ENCODE assay signal across 16 cellular contexts in genomic region chr7:99396914-99397631, GRCh38. TPM values are rescaled to one million over a fixed set of nuclear protein-coding genes. Genes with fewer than 3 reads are reported as not detected.
A peak's percentile ranks its signal among the peaks of the same experiment; 100 is the strongest.
DNase-seq lines count a peak whose midpoint lies in the region; ATAC-seq and TF ChIP-seq lines count a peak whose summit lies in the region.
"Had no signal": no experiment of that assay in that cellular context is flagged by ENCODE, and none has a peak within 500 bp of the region (broad histone marks: within the 10 kb centered on the region; RNA-seq: fewer than 3 reads in every experiment).

No MANE protein-coding gene starts in this region.

- peaks cover 6% of the 10 kb centered on the region; the same call in 1 of the 2 replicates for H3K36me3 ChIP-seq in Panc1 (ENCODE audit: control insufficient read depth, insufficient read depth, low read length)

- no peaks in the 10 kb centered on the region for H3K27me3 ChIP-seq in Panc1 (ENCODE audit: control insufficient read depth, insufficient read depth, low read length)

- H3K9me3 Mint-ChIP-seq in activated naive CD4-positive, alpha-beta T cell treated with anti-CD3 and anti-CD28 coated beads, Interleukin-2, amount 50 U/mL, for 24 hours = no peaks in the 10 kb centered on the region
- H3K9me3 Mint-ChIP-seq in dendritic cell treated with granulocyte-macrophage colony-stimulating factor and Interleukin-4, amounts not matched to agents 40 ng/mL and 50 ng/mL, for 4 days = no peaks in the 10 kb centered on the region
- H3K9me3 Mint-ChIP-seq in stimulated activated effector memory CD8-positive, alpha-beta T cell treated with anti-CD3 and anti-CD28 coated beads, Interleukin-12 subunit alpha, Interleukin-12 subunit beta, amount 100 ng/mL, for 72 hours = no peaks in the 10 kb centered on the region

- peak overlapping the region; percentile 78 for H3K27ac ChIP-seq in Panc1 (ENCODE audit: low read length)
- H3K27ac ChIP-seq: psoas muscle, thoracic aorta had no signal

- H3K4me3 Mint-ChIP-seq in activated naive CD4-positive, alpha-beta T cell treated with anti-CD3 and anti-CD28 coated beads, Interleukin-2, amount 50 U/mL, for 24 hours = no peak overlapping the region
- H3K4me3 Mint-ChIP-seq in dendritic cell treated with granulocyte-macrophage colony-stimulating factor and Interleukin-4, amounts not matched to agents 40 ng/mL and 50 ng/mL, for 4 days = no peak overlapping the region
- H3K4me3 Mint-ChIP-seq in stimulated activated effector memory CD8-positive, alpha-beta T cell treated with anti-CD3 and anti-CD28 coated beads, Interleukin-12 subunit alpha, Interleukin-12 subunit beta, amount 100 ng/mL, for 72 hours = no peak overlapping the region

- peaks cover 21% of the 10 kb centered on the region for H3K4me1 Mint-ChIP-seq in activated naive CD4-positive, alpha-beta T cell treated with anti-CD3 and anti-CD28 coated beads, Interleukin-2, amount 50 U/mL, for 24 hours
- peaks cover 48% of the 10 kb centered on the region for H3K4me1 Mint-ChIP-seq in dendritic cell treated with granulocyte-macrophage colony-stimulating factor and Interleukin-4, amounts not matched to agents 40 ng/mL and 50 ng/mL, for 4 days (ENCODE audit: low read depth)
- H3K4me1 Mint-ChIP-seq in stimulated activated effector memory CD8-positive, alpha-beta T cell treated with anti-CD3 and anti-CD28 coated beads, Interleukin-12 subunit alpha, Interleukin-12 subunit beta, amount 100 ng/mL, for 72 hours = peaks cover 49% of the 10 kb centered on the region

- H3K4me3 ChIP-seq in Panc1 (ENCODE audit: low read depth in 2 of 2, low read length in 2 of 2) = no peak overlapping the region
- H3K4me3 ChIP-seq: psoas muscle, thoracic aorta had no signal

- intact Hi-C loops in Panc1 (cut with micrococcal nuclease; ENCODE audit: unreplicated experiment) = no loop called here
- intact Hi-C loops in dendritic cell treated with granulocyte-macrophage colony-stimulating factor and Interleukin-4, amounts not matched to agents 40 ng/mL and 50 ng/mL, for 4 days (cut with micrococcal nuclease) = no loop called here
- intact Hi-C loops in head of caudate nucleus (cut with DNase I) = no loop called here

- no peaks in the 10 kb centered on the region for H3K27me3 Mint-ChIP-seq in activated naive CD4-positive, alpha-beta T cell treated with anti-CD3 and anti-CD28 coated beads, Interleukin-2, amount 50 U/mL, for 24 hours
- H3K27me3 Mint-ChIP-seq in dendritic cell treated with granulocyte-macrophage colony-stimulating factor and Interleukin-4, amounts not matched to agents 40 ng/mL and 50 ng/mL, for 4 days = no peaks in the 10 kb centered on the region

- in situ Hi-C loops in Panc1 (cut with HindIII; ENCODE audit: low pct_unique_long_range_greater_than_20kb, low sequenced_read_pairs) = no loop called here

- CTCF ChIA-PET in Panc1 (lab: Charles Lee) = no interaction called here

- ATAC-seq in Panc1 = peak; percentile 31
- ATAC-seq in stimulated activated effector memory CD8-positive, alpha-beta T cell treated with anti-CD3 and anti-CD28 coated beads, Interleukin-12 subunit alpha, Interleukin-12 subunit beta, amount 100 ng/mL, for 72 hours = no peak
- ATAC-seq: psoas muscle had no signal

- H3K9me3 ChIP-seq in Panc1 (ENCODE audit: control insufficient read depth, insufficient read depth, low read depth, low read length) = no peaks in the 10 kb centered on the region
- H3K9me3 ChIP-seq: psoas muscle, thoracic aorta had no signal

- H3K36me3 Mint-ChIP-seq in activated naive CD4-positive, alpha-beta T cell treated with anti-CD3 and anti-CD28 coated beads, Interleukin-2, amount 50 U/mL, for 24 hours = peaks cover 16% of the 10 kb centered on the region
- peaks cover 100% of the 10 kb centered on the region for H3K36me3 Mint-ChIP-seq in dendritic cell treated with granulocyte-macrophage colony-stimulating factor and Interleukin-4, amounts not matched to agents 40 ng/mL and 50 ng/mL, for 4 days (ENCODE audit: low read depth)
- H3K36me3 Mint-ChIP-seq in stimulated activated effector memory CD8-positive, alpha-beta T cell treated with anti-CD3 and anti-CD28 coated beads, Interleukin-12 subunit alpha, Interleukin-12 subunit beta, amount 100 ng/mL, for 72 hours = peaks cover 100% of the 10 kb centered on the region

- TF ChIP-seq CTCF in Panc1 (IDR thresholded peaks at IDR 0.05) = no peak

- BruUV-seq in Panc1 (replicated peaks; lab: Mats Ljungman, UMichigan) = no TSS peak

- H3K4me1 ChIP-seq in Panc1 (ENCODE audit: control insufficient read depth, insufficient read depth, low read length) = peaks cover 59% of the 10 kb centered on the region

- POLR2A ChIA-PET in Panc1 (lab: Charles Lee) = no interaction called here

- no peak for DNase-seq in activated naive CD4-positive, alpha-beta T cell treated with Interleukin-2 at 50 U/mL for 16 hours
- no peak for DNase-seq in Panc1 (ENCODE audit: low read depth, low spot score)
- DNase-seq in stimulated activated effector memory CD8-positive, alpha-beta T cell treated with anti-CD3 and anti-CD28 coated beads, Interleukin-12 subunit alpha, Interleukin-12 subunit beta, amount 100 ng/mL, for 72 hours (ENCODE audit: low spot score in 2 of 2) = no peak
- no peak for DNase-seq in midbrain (lab: John Stamatoyannopoulos, UW)
- DNase-seq in head of caudate nucleus = no peak
- DNase-seq in hippocampal formation (lab: John Stamatoyannopoulos, UW) = no peak
- DNase-seq: activated CD4-positive, alpha-beta T cell treated with anti-CD3 and anti-CD28 coated beads, Interleukin-2, amount 50 U/mL, for 48 hours; central memory CD4-positive, alpha-beta T cell; islet precursor cell; NCI-H2081; NCI-H774; psoas muscle; stimulated activated CD4-positive, alpha-beta T cell treated with anti-CD3 and anti-CD28 coated beads, Interleukin-15, amount 100 ng/mL, for 24 hours had no signal

- peak overlapping the region; percentile 23 for H3K27ac Mint-ChIP-seq in activated naive CD4-positive, alpha-beta T cell treated with anti-CD3 and anti-CD28 coated beads, Interleukin-2, amount 50 U/mL, for 24 hours
- H3K27ac Mint-ChIP-seq in dendritic cell treated with granulocyte-macrophage colony-stimulating factor and Interleukin-4, amounts not matched to agents 40 ng/mL and 50 ng/mL, for 4 days = peak overlapping the region; percentile 24
- H3K27ac Mint-ChIP-seq in stimulated activated effector memory CD8-positive, alpha-beta T cell treated with anti-CD3 and anti-CD28 coated beads, Interleukin-12 subunit alpha, Interleukin-12 subunit beta, amount 100 ng/mL, for 72 hours = peak overlapping the region; percentile 92

RNA-seq across cellular contexts. Expression of gene PDAP1, which starts 11.3 kb away (rescaled TPM):
- total RNA-seq in Panc1 (2021; ENCODE audit: unreplicated experiment) = 147 TPM
- 442 TPM for polyA plus RNA-seq in Panc1 (2012; ENCODE audit: insufficient read length)

RNA-seq across cellular contexts. Expression of gene BUD31, which starts 11.7 kb away (rescaled TPM):
- 179 TPM for total RNA-seq in Panc1 (2021; ENCODE audit: unreplicated experiment)
- 225 TPM for polyA plus RNA-seq in Panc1 (2012; ENCODE audit: insufficient read length)

RNA-seq across cellular contexts. Expression of gene ARPC1B, which starts 22.5 kb away (rescaled TPM):
- 266 TPM for total RNA-seq in Panc1 (2021; ENCODE audit: unreplicated experiment)
- polyA plus RNA-seq in Panc1 (2012; ENCODE audit: insufficient read length) = 692 TPM

RNA-seq across cellular contexts. Expression of gene PTCD1, which starts 41.5 kb away (rescaled TPM):
- total RNA-seq in Panc1 (2021; ENCODE audit: unreplicated experiment) = 15.0 TPM
- 13.8 TPM for polyA plus RNA-seq in Panc1 (2012; ENCODE audit: insufficient read length)

RNA-seq across cellular contexts. Expression of gene CPSF4, which starts 41.7 kb away (rescaled TPM):
- 57.0 TPM for total RNA-seq in Panc1 (2021; ENCODE audit: unreplicated experiment)
- polyA plus RNA-seq in Panc1 (2012; ENCODE audit: insufficient read length) = 44.8 TPM

Comparison
In these comparisons a context has a peak if more than half of its experiments do, and no peak if none do; other contexts are left out.
1. H3K27ac Mint-ChIP-seq: peak in every context shown above with its lines; median percentile 92 in stimulated activated effector memory CD8-positive, alpha-beta T cell treated with anti-CD3 and anti-CD28 coated beads, Interleukin-12 subunit alpha, Interleukin-12 subunit beta, amount 100 ng/mL, for 72 hours; 24 in dendritic cell treated with granulocyte-macrophage colony-stimulating factor and Interleukin-4, amounts not matched to agents 40 ng/mL and 50 ng/mL, for 4 days; 23 in activated naive CD4-positive, alpha-beta T cell treated with anti-CD3 and anti-CD28 coated beads, Interleukin-2, amount 50 U/mL, for 24 hours.